ENCODE assay signal across 16 cellular contexts in genomic region chr12:23952071-23952470, GRCh38. TPM values are rescaled to one million over a fixed set of nuclear protein-coding genes. Genes with fewer than 3 reads are reported as not detected.
DNase-seq lines count a peak whose midpoint lies in the region; ATAC-seq, FAIRE-seq and TF ChIP-seq lines count a peak whose summit lies in the region.
"Had no signal": no experiment of that assay in that cellular context is flagged by ENCODE, and none has a peak within 500 bp of the region (broad histone marks: within the 10 kb centered on the region; RNA-seq: fewer than 3 reads in every experiment).

No MANE protein-coding gene starts in this region.

- FAIRE-seq in HepG2 (lab: Jason Lieb, UNC), result no peak
- FAIRE-seq in astrocyte (lab: Jason Lieb, UNC), result no peak
- FAIRE-seq: GM19239, H1 had no signal

- no peak for ATAC-seq in HepG2
- ATAC-seq in right lobe of liver, result no peak
- ATAC-seq in left cardiac atrium, result no peak

- H3K4me3 Mint-ChIP-seq in astrocyte (ENCODE audit: unreplicated experiment) (no peak overlapping the region), neural progenitor cell (peak overlapping the region; percentile 11)
- H3K4me3 Mint-ChIP-seq: CD4-positive, alpha-beta T cell had no signal

- H3K9me3 ChIP-seq in HepG2 (ENCODE audit: low read length), result no peaks in the 10 kb centered on the region
- H3K9me3 ChIP-seq in right lobe of liver, result no peaks in the 10 kb centered on the region
- H3K9me3 ChIP-seq in astrocyte (ENCODE audit: insufficient read depth, low read depth, low read length), result no peaks in the 10 kb centered on the region
- H3K9me3 ChIP-seq in neural progenitor cell (ENCODE audit: low read depth), result no peaks in the 10 kb centered on the region
- H3K9me3 ChIP-seq in BE2C, result no peaks in the 10 kb centered on the region
- H3K9me3 ChIP-seq: HAP-1 had no signal

- BruUV-seq in HepG2 (replicated peaks; lab: Mats Ljungman, UMichigan), result no TSS peak

- in situ Hi-C loops in HepG2 (cut with HindIII; ENCODE audit: extremely low pct_ligation_motif_present, low pct_unique_long_range_greater_than_20kb), result no loop called here

- H3K27ac Mint-ChIP-seq in astrocyte (ENCODE audit: unreplicated experiment) (peak overlapping the region; percentile 49), neural progenitor cell (no peak overlapping the region)
- H3K27ac Mint-ChIP-seq: CD4-positive, alpha-beta T cell had no signal

- H3K4me1 ChIP-seq in HepG2 (ENCODE audit: insufficient read depth, low read length), result peaks cover 23% of the 10 kb centered on the region; the same call in 1 of the 2 replicates
- H3K4me1 ChIP-seq in right lobe of liver, result peaks cover 0 to 2% (median 0%) of the 10 kb centered on the region in 4 donors
- peaks cover 11% of the 10 kb centered on the region for H3K4me1 ChIP-seq in astrocyte (ENCODE audit: insufficient read depth, low read length)
- H3K4me1 ChIP-seq in neural progenitor cell, result peaks cover 23% of the 10 kb centered on the region
- no peaks in the 10 kb centered on the region for H3K4me1 ChIP-seq in BE2C

- H3F3A ChIP-seq in neural progenitor cell (ENCODE audit: low read depth), result peaks cover 40% of the 10 kb centered on the region

- H3K9ac ChIP-seq in HepG2 (ENCODE audit: insufficient read depth, low read depth, low read length) (no peak overlapping the region), astrocyte (ENCODE audit: low read length) (no peak overlapping the region), neural progenitor cell (no peak overlapping the region)

- no peaks in the 10 kb centered on the region for H3K36me3 Mint-ChIP-seq in astrocyte (ENCODE audit: low read depth, unreplicated experiment)
- peaks cover 3% of the 10 kb centered on the region for H3K36me3 Mint-ChIP-seq in neural progenitor cell

- H3K27me3 Mint-ChIP-seq in astrocyte (ENCODE audit: low read depth, unreplicated experiment) (no peaks in the 10 kb centered on the region), neural progenitor cell (ENCODE audit: insufficient read depth, low read depth) (no peaks in the 10 kb centered on the region)
- H3K27me3 Mint-ChIP-seq: CD4-positive, alpha-beta T cell had no signal

- DNase-seq in HepG2 (ENCODE audit: low spot score), result no peak
- DNase-seq in right lobe of liver, result no peak
- DNase-seq in astrocyte (ENCODE audit: low read depth), result no peak
- no peak for DNase-seq in neural progenitor cell (ENCODE audit: low spot score)
- DNase-seq in DMS53 (lab: John Stamatoyannopoulos, UW), result no peak
- DNase-seq in left cardiac atrium, result no peak
- no peak for DNase-seq in BE2C
- DNase-seq: ACHN; C1 segment of cervical spinal cord; CD4-positive, alpha-beta T cell; GF-D8 had no signal

- TF ChIP-seq EP300 in HepG2 (IDR thresholded peaks at IDR 0.05; ENCODE audit: low read depth in 2 of 2, low read length in 2 of 2) (no peak), HepG2 (CRISPR knock-in tag; IDR thresholded peaks at IDR 0.05; ENCODE audit: borderline replicate concordance) (no peak)

- TF ChIP-seq CTCF in HepG2 (CRISPR knock-in tag; IDR thresholded peaks at IDR 0.05) (no peak), right lobe of liver (IDR thresholded peaks at IDR 0.05) (no peak), astrocyte (IDR thresholded peaks at IDR 0.05; ENCODE audit: insufficient read depth, low read depth, low read length) (no peak), neural progenitor cell (IDR thresholded peaks at IDR 0.05) (no peak), BE2C (IDR thresholded peaks at IDR 0.05; ENCODE audit: low read depth, low read length) (no peak)

- H3K79me2 ChIP-seq in HepG2 (ENCODE audit: insufficient read depth, low read length) (peaks cover 39% of the 10 kb centered on the region), astrocyte (ENCODE audit: insufficient read depth, low read length) (no peaks in the 10 kb centered on the region), neural progenitor cell (ENCODE audit: low read depth) (peaks cover 29% of the 10 kb centered on the region)

- TF ChIP-seq RAD21 in HepG2 (CRISPR knock-in tag; IDR thresholded peaks at IDR 0.05), result no peak

- H3K27me3 ChIP-seq in HepG2 (ENCODE audit: control insufficient read depth in 1 of 2, insufficient read depth in 2 of 2, low read length in 2 of 2) (no peaks in the 10 kb centered on the region; a peak in 1 of 5 replicates), right lobe of liver (no peaks in the 10 kb centered on the region), astrocyte (ENCODE audit: insufficient read depth, low read length) (peaks cover 6% of the 10 kb centered on the region), neural progenitor cell (no peaks in the 10 kb centered on the region), BE2C (peaks cover 7% of the 10 kb centered on the region)

- H3K36me3 ChIP-seq in HepG2 (replicated peaks in 1 of 2; ENCODE audit: control insufficient read depth in 1 of 2, insufficient read depth in 2 of 2, low read length in 2 of 2) (no peaks in the 10 kb centered on the region), right lobe of liver (no peaks in the 10 kb centered on the region), astrocyte (ENCODE audit: insufficient read depth, low read length) (no peaks in the 10 kb centered on the region), neural progenitor cell (no peaks in the 10 kb centered on the region), BE2C (no peaks in the 10 kb centered on the region)
- H3K36me3 ChIP-seq: HAP-1 had no signal

- H3K27ac ChIP-seq in HepG2 (ENCODE audit: extremely low read length, insufficient read depth, low read length) (peak overlapping the region; percentile 12), right lobe of liver (no peak overlapping the region), astrocyte (ENCODE audit: low read depth, low read length) (no peak overlapping the region), neural progenitor cell (no peak overlapping the region)

- H4K20me1 ChIP-seq in HepG2 (ENCODE audit: insufficient read depth, low read length) (no peaks in the 10 kb centered on the region), astrocyte (ENCODE audit: insufficient read depth, low read length) (no peaks in the 10 kb centered on the region), neural progenitor cell (ENCODE audit: low read depth) (no peaks in the 10 kb centered on the region)

- H3K4me3 ChIP-seq in HepG2 (replicated peaks in 1 of 3; ENCODE audit: insufficient read depth in 1 of 3, low read depth in 2 of 3, low read length in 3 of 3) (no peak overlapping the region), right lobe of liver (no peak overlapping the region), astrocyte (ENCODE audit: insufficient read depth, low read depth, low read length) (no peak overlapping the region), neural progenitor cell (no peak overlapping the region), BE2C (ENCODE audit: low read depth, low read length) (no peak overlapping the region)
- H3K4me3 ChIP-seq: HAP-1 had no signal

- H3K9me3 Mint-ChIP-seq in astrocyte (ENCODE audit: unreplicated experiment), result no peaks in the 10 kb centered on the region
- H3K9me3 Mint-ChIP-seq in neural progenitor cell, result peaks cover 11% of the 10 kb centered on the region

- WGBS in HepG2 (ENCODE audit: low lambda C conversion rate), result 91% methylated on average over 3 of the region's 3 CpGs
- WGBS in right lobe of liver (ENCODE audit: insufficient coverage, low coverage, low lambda C conversion rate, missing lambda C conversion rate), result 64% methylated on average over 3 of the region's 3 CpGs

- no peak for TF ChIP-seq POLR2A in HepG2 (IDR thresholded peaks at IDR 0.05; ENCODE audit: insufficient read depth in 1 of 2, low read depth in 2 of 2, low read length in 2 of 2)
- no peak for TF ChIP-seq POLR2A in right lobe of liver (IDR thresholded peaks at IDR 0.05)

- H2AFZ ChIP-seq in HepG2 (ENCODE audit: low read length) (no peak overlapping the region), astrocyte (ENCODE audit: low read depth, low read length) (no peak overlapping the region), neural progenitor cell (replicated peaks) (peak overlapping the region; percentile 23)

- intact Hi-C loops in HepG2 (cut with micrococcal nuclease; ENCODE audit: unreplicated experiment), result no loop called here
- intact Hi-C loops in right lobe of liver (cut with DNase I), result no loop called here
- intact Hi-C loops in left cardiac atrium (cut with DNase I), result no loop called here

- H3K4me1 Mint-ChIP-seq in astrocyte (ENCODE audit: low read depth, unreplicated experiment) (peaks cover 9% of the 10 kb centered on the region), neural progenitor cell (peaks cover 15% of the 10 kb centered on the region)

- CTCF ChIA-PET in HepG2 (lab: Yijun Ruan, JAX; ENCODE audit: low intra/inter-chr PET ratio, low total read pairs), result no interaction called here

- POLR2A ChIA-PET in HepG2 (lab: Yijun Ruan, JAX), result no interaction called here

- H3K4me2 ChIP-seq in HepG2 (ENCODE audit: low read depth, low read length) (no peak overlapping the region), astrocyte (ENCODE audit: low read length) (no peak overlapping the region), neural progenitor cell (peak overlapping the region; percentile 98)

RNA-seq across cellular contexts. Expression of gene SOX5, which starts 2.6 kb away (rescaled TPM):
- total RNA-seq in HepG2 (2016; rRNA removed; fragmentation: Illumina TruSeq; extraction: Trizol), result 42.9 and 76.4 TPM in 2 replicates
- total RNA-seq in HepG2 (2016; cell fraction: cytosol; rRNA removed; fragmentation: Illumina TruSeq; extraction: Trizol; ENCODE audit: low read depth), result 197 and 224 TPM in 2 replicates
- total RNA-seq in HepG2 (2016; cell fraction: insoluble cytoplasmic fraction; rRNA removed; fragmentation: Illumina TruSeq; extraction: Trizol), result 43.4 and 67.6 TPM in 2 replicates
- 53.4 and 59.2 TPM in 2 replicates for total RNA-seq in HepG2 (2016; cell fraction: membrane; rRNA removed; fragmentation: Illumina TruSeq; extraction: Trizol)
- 328 and 346 TPM in 2 replicates for total RNA-seq in HepG2 (2016; cell fraction: nucleus; rRNA removed; fragmentation: Illumina TruSeq; extraction: Trizol)
- 17.9 and 18.5 TPM in 2 replicates for polyA plus RNA-seq in HepG2 (2011; rRNA removed)
- polyA plus RNA-seq in HepG2 (2011; cell fraction: cytosol; rRNA removed), result 8.8 and 11.0 TPM in 2 replicates
- 21.4 and 35.4 TPM in 2 replicates for polyA plus RNA-seq in HepG2 (2011; cell fraction: nucleus; rRNA removed)
- polyA plus RNA-seq in HepG2 (2012), result 6.1 and 6.7 TPM in 2 replicates
- polyA plus RNA-seq in HepG2 (2016; cell fraction: cytosol; fragmentation: Illumina TruSeq; extraction: Trizol; ENCODE audit: low read depth), result 1.5 and 1.6 TPM in 2 replicates
- polyA plus RNA-seq in HepG2 (2016; cell fraction: insoluble cytoplasmic fraction; fragmentation: Illumina TruSeq; extraction: Trizol; ENCODE audit: low read depth), result 16.8 and 17.1 TPM in 2 replicates
- polyA plus RNA-seq in HepG2 (2016; cell fraction: membrane; fragmentation: Illumina TruSeq; extraction: Trizol; ENCODE audit: low read depth), result 2.0 and 3.2 TPM in 2 replicates
- polyA plus RNA-seq in HepG2 (2016; cell fraction: nucleus; fragmentation: Illumina TruSeq; extraction: Trizol; ENCODE audit: insufficient read depth, low read depth), result 27.3 and 29.1 TPM in 2 replicates
- 259 TPM in 1 of 2 replicates, not detected in the other for polyA minus RNA-seq in HepG2 (2011; rRNA and poly(A)+ RNA removed; ENCODE audit: low replicate concordance)
- 21.6 and 22.5 TPM in 2 replicates for polyA minus RNA-seq in HepG2 (2011; cell fraction: cytosol; rRNA and poly(A)+ RNA removed)
- 385 and 392 TPM in 2 replicates for polyA minus RNA-seq in HepG2 (2011; cell fraction: nucleus; rRNA and poly(A)+ RNA removed)
- total RNA-seq in right lobe of liver, result 10 to 100 TPM; 14.8 to 34.3 (median 31.1) TPM
- 13.7 and 14.1 TPM in 2 replicates for total RNA-seq in astrocyte
- 62.7 and 79.5 TPM in 2 replicates for total RNA-seq in neural progenitor cell (ENCODE audit: low replicate concordance)
- 10 to 100 TPM in 1 of 2 donors, 1 to 10 TPM in 1; 7.6 to 13.2 TPM for total RNA-seq in left cardiac atrium
- polyA plus RNA-seq in BE2C (2012; ENCODE audit: insufficient read depth, insufficient read length, low read depth), result not detected
- total RNA-seq: A172; CD4-positive, alpha-beta T cell; HT-29 had no signal
